ENCODE assay signal across 8 cellular contexts in genomic region chr19:42497492-42498226, GRCh38. TPM values are rescaled to one million over a fixed set of nuclear protein-coding genes. Genes with fewer than 3 reads are reported as not detected.
A peak's percentile ranks its signal among the peaks of the same experiment; 100 is the strongest.
DNase-seq lines count a peak whose midpoint lies in the region; ATAC-seq and TF ChIP-seq lines count a peak whose summit lies in the region.

No MANE protein-coding gene starts in this region.

- H3K4me2 ChIP-seq in OCI-LY3 (ENCODE audit: low read length): peak overlapping the region; percentile 70

- peaks cover 26% of the 10 kb centered on the region for H3K4me1 ChIP-seq in OCI-LY3 (ENCODE audit: low read length)
- H3K4me1 ChIP-seq in mucosa of descending colon (ENCODE audit: low read depth): peaks cover 32% of the 10 kb centered on the region

- intact Hi-C loops in mucosa of descending colon (cut with DNase I, micrococcal nuclease): no loop called here

- DNase-seq in DMS53 (lab: John Stamatoyannopoulos, UW) (peak; percentile 96), mucosa of descending colon (peak in 2 of 3 donors; percentile 39 to 62), NCI-H446 treated with DMSO at 0.1 percent for 48 hours (lab: John Stamatoyannopoulos, UW) (no peak), islet precursor cell (no peak), DMS153 (lab: John Stamatoyannopoulos, UW) (no peak)

- H3K36me3 ChIP-seq in OCI-LY3 (replicated peaks; ENCODE audit: low read depth, low read length) (no peaks in the 10 kb centered on the region), mucosa of descending colon (ENCODE audit: low read depth) (peaks cover 3% of the 10 kb centered on the region)

- H3K9me3 ChIP-seq in OCI-LY3 (ENCODE audit: insufficient read depth, low read length) (no peaks in the 10 kb centered on the region), mucosa of descending colon (no peaks in the 10 kb centered on the region)

- peak overlapping the region; percentile 42 for H3K27ac ChIP-seq in OCI-LY3 (ENCODE audit: low read length)

- peak; percentile 57 for ATAC-seq in GM21619 (IDR thresholded peaks at IDR 0.05; ENCODE audit: unreplicated experiment)
- ATAC-seq in mucosa of descending colon: peak; percentile 89
- ATAC-seq in HG03520 (IDR thresholded peaks at IDR 0.05; ENCODE audit: unreplicated experiment): no peak

- peak overlapping the region; percentile 41 for H3K9ac ChIP-seq in OCI-LY3 (ENCODE audit: low read length)

- no peaks in the 10 kb centered on the region for H3K27me3 ChIP-seq in OCI-LY3 (ENCODE audit: low read depth, low read length)

- no peaks in the 10 kb centered on the region for H4K20me1 ChIP-seq in OCI-LY3 (ENCODE audit: insufficient read depth, low read length)

- H2AFZ ChIP-seq in OCI-LY3 (ENCODE audit: low read depth, low read length): peak overlapping the region; percentile 56

- no peak for TF ChIP-seq CTCF in OCI-LY3 (IDR thresholded peaks at IDR 0.05; ENCODE audit: low read depth, low read length)
- TF ChIP-seq CTCF in mucosa of descending colon (IDR thresholded peaks at IDR 0.05): no peak

- no peaks in the 10 kb centered on the region for H3K79me2 ChIP-seq in OCI-LY3 (ENCODE audit: low read length)

- peak overlapping the region; percentile 40 for H3K4me3 ChIP-seq in OCI-LY3 (ENCODE audit: low read length)
- H3K4me3 ChIP-seq in mucosa of descending colon: peak overlapping the region; percentile 11

RNA-seq across cellular contexts. Expression of gene CEACAM1, which starts 30.6 kb away (rescaled TPM):
- total RNA-seq in mucosa of descending colon: 1,000 to 10,000 TPM in 2 of 3 donors, 100 to 1,000 TPM in 1; 591 to 2,323 (median 1,343) TPM

RNA-seq across cellular contexts. Expression of gene CXCL17, which starts 54.9 kb away (rescaled TPM):
- total RNA-seq in mucosa of descending colon: not detected

Comparison
In these comparisons a context has a peak if more than half of its experiments do, and no peak if none do; other contexts are left out.
1. DNase-seq: peak in DMS53 (single experiment) and mucosa of descending colon (2 of 3); none in NCI-H446 treated with DMSO at 0.1 percent for 48 hours (single experiment), islet precursor cell (single experiment) and DMS153 (single experiment).